ENCODE assay signal across 21 cellular contexts in genomic region chr9:86500031-86500430, GRCh38.
"Had no signal": no experiment of that assay in that cellular context is flagged by ENCODE, and none has a peak within 500 bp of the region (broad histone marks: within the 10 kb centered on the region; RNA-seq: fewer than 3 reads in every experiment).

No MANE protein-coding gene starts in this region.

- H3K9me3 Mint-ChIP-seq: activated naive CD4-positive, alpha-beta T cell treated with anti-CD3 and anti-CD28 coated beads, Interleukin-2, amount 50 U/mL, for 24 hours; activated T-cell treated with anti-CD3 and anti-CD28 coated beads, Interleukin-2, amount 50 U/mL, for 72 hours; effector memory CD8-positive, alpha-beta T cell; stimulated activated naive CD8-positive, alpha-beta T cell treated with anti-CD3 and anti-CD28 coated beads, Interleukin-15, Interleukin-2, amounts not matched to agents 100 ng/mL and 50 ng/mL, for 24 hours had no signal

- H3K36me3 Mint-ChIP-seq: activated naive CD4-positive, alpha-beta T cell treated with anti-CD3 and anti-CD28 coated beads, Interleukin-2, amount 50 U/mL, for 24 hours had no signal

- H3K4me3 Mint-ChIP-seq: activated naive CD4-positive, alpha-beta T cell treated with anti-CD3 and anti-CD28 coated beads, Interleukin-2, amount 50 U/mL, for 24 hours; activated T-cell treated with anti-CD3 and anti-CD28 coated beads, Interleukin-2, amount 50 U/mL, for 72 hours; effector memory CD8-positive, alpha-beta T cell; stimulated activated naive CD8-positive, alpha-beta T cell treated with anti-CD3 and anti-CD28 coated beads, Interleukin-15, Interleukin-2, amounts not matched to agents 100 ng/mL and 50 ng/mL, for 24 hours; T-helper 17 cell had no signal

- DNase-seq: activated CD4-positive, CD25-positive, alpha-beta regulatory T cell treated with anti-CD3 and anti-CD28 coated beads, Interleukin-2, amount 50 U/mL, for 72 hours; activated CD8-positive, alpha-beta memory T cell treated with anti-CD3 and anti-CD28 coated beads for 24 hours; activated CD8-positive, alpha-beta memory T cell treated with anti-CD3 and anti-CD28 coated beads, Interleukin-2, amount 50 U/mL, for 48 hours; activated effector memory CD4-positive, alpha-beta T cell treated with anti-CD3 and anti-CD28 coated beads, Interleukin-2, amount 50 U/mL, for 16 hours; activated T-cell treated with anti-CD3 and anti-CD28 coated beads, Interleukin-2, amount 50 U/mL, for 72 hours; effector memory CD8-positive, alpha-beta T cell; heart left ventricle; left lung; midbrain; occipital lobe; stimulated activated CD4-positive, alpha-beta T cell treated with anti-CD3 and anti-CD28 coated beads, Interleukin-15, amount 100 ng/mL, for 24 hours; stimulated activated CD4-positive, alpha-beta T cell treated with anti-CD3 and anti-CD28 coated beads, Interleukin-2, amount 100 ng/mL, for 48 hours; T-helper 17 cell; transverse colon had no signal

- H3K27ac ChIP-seq: adrenal gland, cardiac muscle cell, heart left ventricle, left lung had no signal

- H3K4me1 Mint-ChIP-seq: activated naive CD4-positive, alpha-beta T cell treated with anti-CD3 and anti-CD28 coated beads, Interleukin-2, amount 50 U/mL, for 24 hours; T-helper 17 cell had no signal

- H3K27ac Mint-ChIP-seq: activated naive CD4-positive, alpha-beta T cell treated with anti-CD3 and anti-CD28 coated beads, Interleukin-2, amount 50 U/mL, for 24 hours; activated T-cell treated with anti-CD3 and anti-CD28 coated beads, Interleukin-2, amount 50 U/mL, for 72 hours; effector memory CD8-positive, alpha-beta T cell; progenitor cell of endocrine pancreas; stimulated activated naive CD8-positive, alpha-beta T cell treated with anti-CD3 and anti-CD28 coated beads, Interleukin-15, Interleukin-2, amounts not matched to agents 100 ng/mL and 50 ng/mL, for 24 hours; T-helper 17 cell had no signal

- H3K27me3 ChIP-seq: adrenal gland, cardiac muscle cell, gastrocnemius medialis, left lung, transverse colon had no signal

- H3K4me3 ChIP-seq: adrenal gland, cardiac muscle cell, gastrocnemius medialis, heart left ventricle, left lung, skin epidermis, transverse colon had no signal

- H3K9me3 ChIP-seq: adrenal gland, gastrocnemius medialis, heart left ventricle, left lung, transverse colon had no signal

- H3K36me3 ChIP-seq: adrenal gland, cardiac muscle cell, gastrocnemius medialis, heart left ventricle, left lung, transverse colon had no signal

- H3K4me1 ChIP-seq: gastrocnemius medialis, heart left ventricle, left lung had no signal

- H3K27me3 Mint-ChIP-seq: progenitor cell of endocrine pancreas had no signal
